In genomic region chr1:229029644-229030235, GRCh38 we compare ENCODE assay signal across 21 cellular contexts.
DNase-seq lines count a peak whose midpoint lies in the region; ATAC-seq, FAIRE-seq and TF ChIP-seq lines count a peak whose summit lies in the region.
"Had no signal": no experiment of that assay in that cellular context is flagged by ENCODE, and none has a peak within 500 bp of the region (broad histone marks: within the 10 kb centered on the region; RNA-seq: fewer than 3 reads in every experiment).

No MANE protein-coding gene starts in this region.

- TF ChIP-seq POLR2A in HepG2 (IDR thresholded peaks at IDR 0.05; ENCODE audit: insufficient read depth in 1 of 2, low read depth in 2 of 2, low read length in 2 of 2) = no peak
- TF ChIP-seq POLR2A in right lobe of liver (IDR thresholded peaks at IDR 0.05) = no peak

- no peaks in the 10 kb centered on the region for H3K27me3 ChIP-seq in HepG2 (ENCODE audit: control insufficient read depth in 1 of 2, insufficient read depth in 2 of 2, low read length in 2 of 2)
- H3K27me3 ChIP-seq in right lobe of liver = no peaks in the 10 kb centered on the region
- peaks cover 7% of the 10 kb centered on the region for H3K27me3 ChIP-seq in adipocyte (replicated peaks; ENCODE audit: control insufficient read depth, insufficient read depth, low read length)
- H3K27me3 ChIP-seq: transverse colon had no signal

- H3K9ac ChIP-seq in HepG2 (ENCODE audit: insufficient read depth, low read depth, low read length) = no peak overlapping the region
- H3K9ac ChIP-seq in adipocyte (ENCODE audit: low read length) = no peak overlapping the region

- in situ Hi-C loops in HepG2 (cut with HindIII; ENCODE audit: extremely low pct_ligation_motif_present, low pct_unique_long_range_greater_than_20kb) = no loop called here

- H3K27ac ChIP-seq in HepG2 (ENCODE audit: extremely low read length, insufficient read depth, low read length) (peak overlapping the region; percentile 20), right lobe of liver (no peak overlapping the region)
- H3K27ac ChIP-seq: transverse colon had no signal

- no peak overlapping the region for H3K4me3 ChIP-seq in HepG2 (replicated peaks in 1 of 3; ENCODE audit: insufficient read depth in 1 of 3, low read depth in 2 of 3, low read length in 3 of 3)
- no peak overlapping the region for H3K4me3 ChIP-seq in right lobe of liver
- H3K4me3 ChIP-seq in adipocyte (ENCODE audit: low read length) = no peak overlapping the region
- H3K4me3 ChIP-seq: transverse colon had no signal

- H3K79me2 ChIP-seq in HepG2 (ENCODE audit: insufficient read depth, low read length) = no peaks in the 10 kb centered on the region

- no peak for DNase-seq in HepG2 (ENCODE audit: low spot score)
- DNase-seq in right lobe of liver = no peak
- peak; percentile 8 for DNase-seq in adipocyte (ENCODE audit: low read depth)
- peak; percentile 25 for DNase-seq in myocyte (ENCODE audit: low read depth)
- no peak for DNase-seq in NCI-H1417 (lab: John Stamatoyannopoulos, UW)
- no peak for DNase-seq in NCI-H345 (lab: John Stamatoyannopoulos, UW)
- no peak for DNase-seq in GF-D8 (lab: John Stamatoyannopoulos, UW)
- DNase-seq: activated CD4-positive, alpha-beta T cell treated with anti-CD3 and anti-CD28 coated beads, Interleukin-2, amount 10 ng/mL, durations not matched to agents 7 days and 5 days; activated CD8-positive, alpha-beta memory T cell treated with anti-CD3 and anti-CD28 coated beads, Interleukin-2, amount 50 U/mL, for 4 hours; activated gamma-delta T cell; CD8-positive, alpha-beta T cell; effector memory CD8-positive, alpha-beta T cell; GOT3; NCI-H1417 treated with DMSO at 0.1 percent for 48 hours; NCI-H2227 treated with DMSO at 0.1 percent for 48 hours; nephron progenitor cell; stimulated activated naive B cell treated with anti-CD40 and anti-IgM and Interleukin-4, amounts not matched to agents 10 μg/mL and 1 μg/mL and 100 μg/mL, for 72 hours; SW 1271; transverse colon had no signal

- CTCF ChIA-PET in HepG2 (lab: Yijun Ruan, JAX; ENCODE audit: low intra/inter-chr PET ratio, low total read pairs) = no interaction called here

- intact Hi-C loops in HepG2 (cut with micrococcal nuclease; ENCODE audit: unreplicated experiment) = loop anchor here (10.0 kb wide), 1 partner anchor 195 kb away; no protein-coding TSS in a partner anchor
- intact Hi-C loops in right lobe of liver (cut with DNase I) = no loop called here

- ATAC-seq in HepG2 (no peak), right lobe of liver (no peak), HG02759 (IDR thresholded peaks at IDR 0.05; ENCODE audit: unreplicated experiment) (no peak)
- ATAC-seq: CD8-positive, alpha-beta T cell; effector memory CD8-positive, alpha-beta T cell; stimulated activated naive B cell treated with anti-CD40 and anti-IgM and Interleukin-4, amounts not matched to agents 10 μg/mL and 1 μg/mL and 100 μg/mL, for 72 hours had no signal

- H3K4me1 ChIP-seq in HepG2 (ENCODE audit: insufficient read depth, low read length) (peaks cover 94% of the 10 kb centered on the region), right lobe of liver (peaks cover 0 to 9% (median 2%) of the 10 kb centered on the region in 4 donors), adipocyte (ENCODE audit: control insufficient read depth, insufficient read depth, low read length) (peaks cover 34% of the 10 kb centered on the region)

- TF ChIP-seq RAD21 in HepG2 (CRISPR knock-in tag; IDR thresholded peaks at IDR 0.05) = no peak

- TF ChIP-seq EP300 in HepG2 (IDR thresholded peaks at IDR 0.05; ENCODE audit: low read depth in 2 of 2, low read length in 2 of 2) = no peak
- no peak for TF ChIP-seq EP300 in HepG2 (CRISPR knock-in tag; IDR thresholded peaks at IDR 0.05; ENCODE audit: borderline replicate concordance)

- H4K20me1 ChIP-seq in HepG2 (ENCODE audit: insufficient read depth, low read length) = no peaks in the 10 kb centered on the region

- no peak for FAIRE-seq in HepG2 (lab: Jason Lieb, UNC)
- FAIRE-seq: keratinocyte had no signal

- H2AFZ ChIP-seq in HepG2 (ENCODE audit: low read length) = no peak overlapping the region

- H3K36me3 ChIP-seq in HepG2 (replicated peaks in 1 of 2; ENCODE audit: control insufficient read depth in 1 of 2, insufficient read depth in 2 of 2, low read length in 2 of 2) (no peaks in the 10 kb centered on the region), right lobe of liver (no peaks in the 10 kb centered on the region), adipocyte (ENCODE audit: control insufficient read depth, insufficient read depth, low read length, severe bottlenecking) (no peaks in the 10 kb centered on the region)
- H3K36me3 ChIP-seq: transverse colon had no signal

- POLR2A ChIA-PET in HepG2 (lab: Yijun Ruan, JAX) = interaction anchor here (0.7 to 2.0 kb wide), 5 partner anchors 24 to 192 kb away, joined by 3 to 7 read pairs (median 3); no protein-coding TSS in a partner anchor

- no peak overlapping the region for H3K4me2 ChIP-seq in HepG2 (ENCODE audit: low read depth, low read length)

- TF ChIP-seq CTCF in HepG2 (CRISPR knock-in tag; IDR thresholded peaks at IDR 0.05) (no peak), right lobe of liver (IDR thresholded peaks at IDR 0.05) (no peak)

- WGBS in HepG2 (ENCODE audit: low lambda C conversion rate) = 95% methylated on average over 5 of the region's 5 CpGs
- WGBS in right lobe of liver (ENCODE audit: insufficient coverage, low coverage, low lambda C conversion rate, missing lambda C conversion rate) = 100% methylated on average over 4 of the region's 5 CpGs

- H3K9me3 ChIP-seq in HepG2 (ENCODE audit: low read length) = no peaks in the 10 kb centered on the region
- H3K9me3 ChIP-seq in right lobe of liver = no peaks in the 10 kb centered on the region
- no peaks in the 10 kb centered on the region for H3K9me3 ChIP-seq in adipocyte (ENCODE audit: control insufficient read depth, low read length)
- H3K9me3 ChIP-seq: transverse colon had no signal

- BruUV-seq in HepG2 (replicated peaks; lab: Mats Ljungman, UMichigan) = no TSS peak

TF ChIP-seq in HepG2, 621 proteins besides CTCF, POLR2A, EP300 and RAD21:
- TF ChIP-seq MED1 (CRISPR knock-in tag; IDR thresholded peaks at IDR 0.05) (no peak), ZNF121 (CRISPR knock-in tag; IDR thresholded peaks at IDR 0.05) (0 out of 2 replicates have a peak, but pooled peaks have one; percentile 35), NFE2L2 (IDR thresholded peaks at IDR 0.05; ENCODE audit: low read length) (peak; percentile 30; the same call in 1 of the 2 replicates), DNMT3B (CRISPR knock-in tag; conservative IDR thresholded peaks at IDR 0.05) (no peak), ZBTB21 (CRISPR knock-in tag; IDR thresholded peaks at IDR 0.05) (no peak), PRPF4 (IDR thresholded peaks at IDR 0.05; ENCODE audit: low read depth, low read length, poor library complexity, severe bottlenecking) (no peak), ZNF841 (CRISPR knock-in tag; IDR thresholded peaks at IDR 0.05; ENCODE audit: borderline replicate concordance) (no peak)
- TF ChIP-seq, protein P1, sequence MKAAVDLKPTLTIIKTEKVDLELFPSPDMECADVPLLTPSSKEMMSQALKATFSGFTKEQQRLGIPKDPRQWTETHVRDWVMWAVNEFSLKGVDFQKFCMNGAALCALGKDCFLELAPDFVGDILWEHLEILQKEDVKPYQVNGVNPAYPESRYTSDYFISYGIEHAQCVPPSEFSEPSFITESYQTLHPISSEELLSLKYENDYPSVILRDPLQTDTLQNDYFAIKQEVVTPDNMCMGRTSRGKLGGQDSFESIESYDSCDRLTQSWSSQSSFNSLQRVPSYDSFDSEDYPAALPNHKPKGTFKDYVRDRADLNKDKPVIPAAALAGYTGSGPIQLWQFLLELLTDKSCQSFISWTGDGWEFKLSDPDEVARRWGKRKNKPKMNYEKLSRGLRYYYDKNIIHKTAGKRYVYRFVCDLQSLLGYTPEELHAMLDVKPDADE (CRISPR knock-in tag; IDR thresholded peaks at IDR 0.05) = no peak

Comparison
In these comparisons a context has a peak if more than half of its experiments do, and no peak if none do; other contexts are left out.
1. DNase-seq: peak in adipocyte (single experiment) and myocyte (single experiment); none in HepG2 (single experiment), right lobe of liver (0 of 3), NCI-H1417 (0 of 3), NCI-H345 (single experiment) and GF-D8 (single experiment).